Comparison of ENCODE assay signal across 35 cellular contexts in the genomic region with DNA sequence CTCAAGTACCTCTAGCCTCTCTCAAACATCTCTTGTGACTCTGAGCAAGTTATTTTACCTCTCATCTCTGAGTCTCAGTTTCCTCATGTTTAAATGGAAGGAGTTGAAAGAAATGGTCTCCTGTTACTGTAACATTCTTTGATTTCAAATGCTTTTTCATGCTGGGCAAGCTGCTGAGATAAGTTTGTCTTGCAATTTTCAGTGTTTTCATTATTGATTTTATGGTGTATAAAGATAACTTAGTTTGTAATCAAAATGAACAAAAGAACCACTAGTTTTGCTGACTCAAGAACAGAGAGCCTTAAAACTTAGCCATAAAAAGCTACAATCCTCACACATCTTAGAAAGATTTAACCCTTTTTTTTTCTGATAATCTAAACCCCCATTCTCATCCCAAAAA. TPM values are rescaled to one million over a fixed set of nuclear protein-coding genes. Genes with fewer than 3 reads are reported as not detected.
"Had no signal": no experiment of that assay in that cellular context is flagged by ENCODE, and none has a peak within 500 bp of the region (broad histone marks: within the 10 kb centered on the region; RNA-seq: fewer than 3 reads in every experiment).

No MANE protein-coding gene starts in this region.

- H3K9me3 Mint-ChIP-seq: effector memory CD8-positive, alpha-beta T cell had no signal

- H3K36me3 ChIP-seq: esophagus squamous epithelium, gastrocnemius medialis, heart right ventricle, left lung, lower lobe of right lung had no signal

- H3K4me1 Mint-ChIP-seq: endodermal cell; mesothelial cell of epicardium; naive B cell; naive thymus-derived CD8-positive, alpha-beta T cell had no signal

- H3K27ac Mint-ChIP-seq: dendritic cell treated with granulocyte-macrophage colony-stimulating factor and Interleukin-4, amounts not matched to agents 40 ng/mL and 50 ng/mL, for 4 days; effector memory CD8-positive, alpha-beta T cell; endodermal cell; mesothelial cell of epicardium; naive B cell; naive thymus-derived CD8-positive, alpha-beta T cell had no signal

- H3K9me3 ChIP-seq: esophagus squamous epithelium, gastrocnemius medialis, lower lobe of right lung, mucosa of descending colon had no signal

- H3K4me3 ChIP-seq: esophagus squamous epithelium, gastrocnemius medialis, heart right ventricle, left lung, lower lobe of right lung, mucosa of descending colon had no signal

- H3K4me1 ChIP-seq: esophagus squamous epithelium, gastrocnemius medialis, heart right ventricle, left lung, lower lobe of right lung had no signal

- H3K27me3 ChIP-seq: gastrocnemius medialis, left lung had no signal

- FAIRE-seq: endometrium, islet of Langerhans, keratinocyte had no signal

- H3K27ac ChIP-seq: epithelial cell of prostate, esophagus squamous epithelium, gastrocnemius medialis, heart right ventricle, left lung, lower lobe of right lung had no signal

- DNase-seq: cortex of kidney; effector CD8-positive, alpha-beta T cell; effector memory CD8-positive, alpha-beta T cell; endodermal cell; erythroblast; esophagus squamous epithelium; foreskin fibroblast; foreskin melanocyte; gastrocnemius medialis; glutamatergic neuron; head of caudate nucleus; heart right ventricle; hippocampal formation; left cardiac atrium; left lung; left ventricle myocardium superior; lower lobe of right lung; mesenchymal stem cell; mucosa of descending colon; naive B cell; naive thymus-derived CD8-positive, alpha-beta T cell had no signal

- H3K4me3 Mint-ChIP-seq: dendritic cell treated with granulocyte-macrophage colony-stimulating factor and Interleukin-4, amounts not matched to agents 40 ng/mL and 50 ng/mL, for 4 days; effector memory CD8-positive, alpha-beta T cell; endodermal cell; mesothelial cell of epicardium; naive B cell; naive thymus-derived CD8-positive, alpha-beta T cell had no signal

- H3K36me3 Mint-ChIP-seq: mesothelial cell of epicardium had no signal

- ATAC-seq: effector memory CD8-positive, alpha-beta T cell; esophagus mucosa; gastrocnemius medialis; heart right ventricle; left cardiac atrium; left lung; left ventricle myocardium superior; lower lobe of right lung; mucosa of descending colon; naive thymus-derived CD8-positive, alpha-beta T cell had no signal

RNA-seq across cellular contexts. Expression of gene LIPI, which starts 4.5 kb away (rescaled TPM):
- total RNA-seq: dermis microvascular lymphatic vessel endothelial cell; endodermal cell; esophagus mucosa; esophagus squamous epithelium; gastrocnemius medialis; glomerular endothelial cell; heart right ventricle; kidney epithelial cell; left cardiac atrium; left lung; left ventricle myocardium superior; lower leg skin; lower lobe of right lung; lung microvascular endothelial cell; mesenteric fat pad; mesothelial cell of epicardium; mucosa of descending colon; myocyte; naive thymus-derived CD8-positive, alpha-beta T cell had no signal
- polyA plus RNA-seq: heart right ventricle; keratinocyte; naive thymus-derived CD8-positive, alpha-beta T cell had no signal

RNA-seq across cellular contexts. Expression of gene RBM11, which starts 9.7 kb away (rescaled TPM):
- total RNA-seq: dermis microvascular lymphatic vessel endothelial cell, glomerular endothelial cell, left ventricle myocardium superior, lung microvascular endothelial cell, mesenteric fat pad, myocyte had no signal
